In the genomic region with DNA sequence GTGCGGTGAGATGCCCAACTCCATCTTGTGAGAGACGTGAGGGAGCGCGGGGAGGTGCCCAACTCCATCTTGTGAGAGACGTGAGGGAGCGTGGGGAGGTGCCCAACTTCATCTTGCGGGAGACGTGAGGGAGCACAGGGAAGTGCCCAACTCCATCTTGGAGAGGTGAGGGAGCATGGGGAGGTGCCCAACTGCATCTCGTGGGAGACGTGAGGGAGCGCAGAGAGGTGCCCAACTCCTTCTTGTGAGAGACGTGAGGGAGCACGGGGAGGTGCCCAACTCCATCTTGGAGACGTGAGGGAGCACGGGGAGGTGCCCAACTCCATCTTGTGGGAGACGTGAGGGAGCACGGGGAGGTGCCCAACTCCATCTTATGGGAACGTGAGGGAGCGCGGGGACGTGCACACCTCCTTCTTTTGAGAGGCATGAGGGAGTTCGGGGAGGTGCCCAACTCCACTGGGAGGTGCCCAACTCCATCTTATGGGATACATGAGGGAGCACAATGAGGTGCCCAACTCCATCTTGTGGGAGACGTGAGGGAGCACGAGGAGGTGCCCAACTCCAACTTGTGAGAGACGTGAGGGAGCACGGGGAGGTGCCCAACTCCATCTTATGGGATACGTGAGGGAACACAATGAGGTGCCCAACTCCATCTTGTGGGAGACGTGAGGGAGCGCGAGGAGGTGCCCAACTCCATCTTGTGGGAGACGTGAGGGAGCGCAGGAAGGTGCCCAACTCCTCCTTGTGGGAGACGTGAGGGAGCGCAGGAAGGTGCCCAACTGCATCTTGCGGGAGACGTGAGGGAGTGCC, we compare ENCODE assay signal across 13 cellular contexts.
A peak's percentile ranks its signal among the peaks of the same experiment; 100 is the strongest.
DNase-seq lines count a peak whose midpoint lies in the region; TF ChIP-seq lines count a peak whose summit lies in the region.
"Had no signal": no experiment of that assay in that cellular context is flagged by ENCODE, and none has a peak within 500 bp of the region (broad histone marks: within the 10 kb centered on the region; RNA-seq: fewer than 3 reads in every experiment).

No MANE protein-coding gene starts in this region.

- H3K4me1 Mint-ChIP-seq in activated CD4-positive, alpha-beta memory T cell treated with anti-CD3 and anti-CD28 coated beads for 36 hours (ENCODE audit: low read depth): no peaks in the 10 kb centered on the region
- no peaks in the 10 kb centered on the region for H3K4me1 Mint-ChIP-seq in activated CD4-positive, alpha-beta memory T cell treated with anti-CD3 and anti-CD28 coated beads, Interleukin-2, amount 10 ng/mL, durations not matched to agents 7 days and 5 days
- H3K4me1 Mint-ChIP-seq in H9: no peaks in the 10 kb centered on the region

- no peaks in the 10 kb centered on the region for H3K27me3 ChIP-seq in H9 (ENCODE audit: insufficient read depth, low read length)
- H3K27me3 ChIP-seq in trophoblast cell (ENCODE audit: insufficient read depth, low read length): no peaks in the 10 kb centered on the region
- no peaks in the 10 kb centered on the region for H3K27me3 ChIP-seq in prostate gland (replicated peaks; ENCODE audit: insufficient read depth)

- no peaks in the 10 kb centered on the region for H3K36me3 Mint-ChIP-seq in activated CD4-positive, alpha-beta memory T cell treated with anti-CD3 and anti-CD28 coated beads for 36 hours
- H3K36me3 Mint-ChIP-seq in activated CD4-positive, alpha-beta memory T cell treated with anti-CD3 and anti-CD28 coated beads, Interleukin-2, amount 10 ng/mL, durations not matched to agents 7 days and 5 days (ENCODE audit: low read depth): no peaks in the 10 kb centered on the region
- H3K36me3 Mint-ChIP-seq in H9 (ENCODE audit: insufficient read depth in 1 of 3, low read depth in 3 of 3): peaks cover 15 to 50% (median 21%) of the 10 kb centered on the region in 3 experiments

- H3K23me2 ChIP-seq in H9 (ENCODE audit: insufficient read length, low read depth, low read length, poor library complexity, severe bottlenecking): no peaks in the 10 kb centered on the region

- no peak overlapping the region for H2BK12ac ChIP-seq in H9 (ENCODE audit: insufficient read length, low read depth, low read length)
- no peak overlapping the region for H2BK12ac ChIP-seq in trophoblast cell (ENCODE audit: low read length)

- no peak overlapping the region for H3K56ac ChIP-seq in H9 (ENCODE audit: insufficient read length, low read depth, low read length)

- H3K27ac ChIP-seq in H9 (ENCODE audit: insufficient read length, low read depth, low read length): no peak overlapping the region
- no peak overlapping the region for H3K27ac ChIP-seq in trophoblast cell (ENCODE audit: low read depth, low read length)
- no peak overlapping the region for H3K27ac ChIP-seq in prostate gland
- H3K27ac ChIP-seq: HL-60 had no signal

- no peak overlapping the region for H3K18ac ChIP-seq in H9 (ENCODE audit: insufficient read length, low read depth, low read length)
- no peak overlapping the region for H3K18ac ChIP-seq in trophoblast cell (ENCODE audit: low read length)

- H2BK15ac ChIP-seq in H9 (ENCODE audit: low read depth, low read length): no peak overlapping the region

- no peaks in the 10 kb centered on the region for H3K36me3 ChIP-seq in trophoblast cell (ENCODE audit: control insufficient read depth in 1 of 2, insufficient read depth in 2 of 2, low read length in 2 of 2)
- no peaks in the 10 kb centered on the region for H3K36me3 ChIP-seq in prostate gland

- no peaks in the 10 kb centered on the region for H3K9me3 Mint-ChIP-seq in activated CD4-positive, alpha-beta memory T cell treated with anti-CD3 and anti-CD28 coated beads for 36 hours
- H3K9me3 Mint-ChIP-seq in activated CD4-positive, alpha-beta memory T cell treated with anti-CD3 and anti-CD28 coated beads, Interleukin-2, amount 10 ng/mL, durations not matched to agents 7 days and 5 days: no peaks in the 10 kb centered on the region
- peaks cover 29 to 82% of the 10 kb centered on the region in 2 experiments for H3K9me3 Mint-ChIP-seq in H9

- H4K5ac ChIP-seq in H9 (ENCODE audit: insufficient read length, low read depth, low read length): no peak overlapping the region

- POLR2A ChIA-PET in activated CD4-positive, alpha-beta memory T cell treated with anti-CD3 and anti-CD28 coated beads for 36 hours (lab: Charles Lee): no interaction called here
- POLR2A ChIA-PET in activated CD4-positive, alpha-beta memory T cell treated with anti-CD3 and anti-CD28 coated beads, Interleukin-2, amount 10 ng/mL, durations not matched to agents 7 days and 5 days (lab: Charles Lee): no interaction called here
- POLR2A ChIA-PET in GM10248 (lab: Yijun Ruan, JAX): no interaction called here

- no peaks in the 10 kb centered on the region for H3K79me2 ChIP-seq in H9 (ENCODE audit: insufficient read depth, low read length)
- H3K79me2 ChIP-seq in trophoblast cell (ENCODE audit: control insufficient read depth, insufficient read depth, low read length, poor library complexity): no peaks in the 10 kb centered on the region

- H3K4me3 ChIP-seq in trophoblast cell (ENCODE audit: low read depth, low read length) (peak overlapping the region; percentile 34), prostate gland (no peak overlapping the region)

- no peak overlapping the region for H2AFZ ChIP-seq in H9 (ENCODE audit: low read length)
- no peak overlapping the region for H2AFZ ChIP-seq in trophoblast cell (ENCODE audit: insufficient read depth, low read length, poor library complexity)

- intact Hi-C loops in activated CD4-positive, alpha-beta memory T cell treated with anti-CD3 and anti-CD28 coated beads for 36 hours (cut with micrococcal nuclease): no loop called here
- intact Hi-C loops in prostate gland (cut with DNase I): no loop called here

- H3K79me1 ChIP-seq in H9 (ENCODE audit: insufficient read depth, low read depth, low read length, poor library complexity, severe bottlenecking) (no peaks in the 10 kb centered on the region), trophoblast cell (ENCODE audit: low read length) (no peaks in the 10 kb centered on the region)

- no peak for TF ChIP-seq CTCF in H9 (conservative IDR thresholded peaks at IDR 0.05)
- no peak for TF ChIP-seq CTCF in GM10248 (IDR thresholded peaks at IDR 0.05; ENCODE audit: control extremely low read depth, extremely low read depth, low read depth, missing control alignments)
- no peak for TF ChIP-seq CTCF in prostate gland (IDR thresholded peaks at IDR 0.05)

- peaks cover 2% of the 10 kb centered on the region for H3K27me3 Mint-ChIP-seq in activated CD4-positive, alpha-beta memory T cell treated with anti-CD3 and anti-CD28 coated beads for 36 hours
- H3K27me3 Mint-ChIP-seq in activated CD4-positive, alpha-beta memory T cell treated with anti-CD3 and anti-CD28 coated beads, Interleukin-2, amount 10 ng/mL, durations not matched to agents 7 days and 5 days: no peaks in the 10 kb centered on the region
- peaks cover 13% of the 10 kb centered on the region for H3K27me3 Mint-ChIP-seq in H9 (ENCODE audit: low read depth)

- peak; percentile 3 for DNase-seq in activated CD4-positive, alpha-beta memory T cell treated with anti-CD3 and anti-CD28 coated beads for 36 hours
- DNase-seq in activated CD4-positive, alpha-beta memory T cell treated with anti-CD3 and anti-CD28 coated beads, Interleukin-2, amount 10 ng/mL, durations not matched to agents 7 days and 5 days: no peak
- DNase-seq in H9 (peak; percentile 20), ecto neural progenitor cell (ENCODE audit: low spot score) (peak; percentile 29), trophoblast cell (no peak), GM10248 (ENCODE audit: extremely low spot score) (no peak), prostate gland (ENCODE audit: low spot score) (no peak), NCI-H1105 (lab: John Stamatoyannopoulos, UW) (no peak)
- DNase-seq: DMS153, EL, NCI-H345, Right ventricle myocardium superior had no signal

- H2BK20ac ChIP-seq in H9 (ENCODE audit: low read depth, low read length, poor library complexity, severe bottlenecking): no peak overlapping the region

- H3K9ac ChIP-seq in H9 (ENCODE audit: extremely low read depth, insufficient read length, low read length) (no peak overlapping the region), trophoblast cell (ENCODE audit: low read length) (no peak overlapping the region)

- H2BK5ac ChIP-seq in H9 (ENCODE audit: insufficient read length, low read length) (no peak overlapping the region), trophoblast cell (ENCODE audit: low read depth, low read length, poor library complexity) (no peak overlapping the region)

- WGBS in H9 (ENCODE audit: extremely low coverage, insufficient read length, low lambda C conversion rate): no CpG with 5 or more reads among the region's 36 CpGs
- no CpG with 5 or more reads among the region's 36 CpGs for WGBS in trophoblast cell (ENCODE audit: extremely low coverage, insufficient coverage, insufficient read length)
- 87% methylated on average over 36 of the region's 36 CpGs for WGBS in prostate gland

- H2AK5ac ChIP-seq in H9 (ENCODE audit: insufficient read length, low read length) (no peak overlapping the region), trophoblast cell (ENCODE audit: low read length) (no peak overlapping the region)

- H4K91ac ChIP-seq in H9 (ENCODE audit: insufficient read length, low read depth, low read length) (no peak overlapping the region), trophoblast cell (ENCODE audit: low read depth, low read length) (no peak overlapping the region)

- H4K8ac ChIP-seq in H9 (replicated peaks; ENCODE audit: insufficient read length, low read depth, low read length) (no peak overlapping the region), trophoblast cell (ENCODE audit: low read depth, low read length) (no peak overlapping the region)

- no peak overlapping the region for H3K4ac ChIP-seq in H9 (ENCODE audit: low read depth, low read length)
- no peak overlapping the region for H3K4ac ChIP-seq in trophoblast cell (ENCODE audit: low read depth, low read length)

- CTCF ChIA-PET in activated CD4-positive, alpha-beta memory T cell treated with anti-CD3 and anti-CD28 coated beads for 36 hours (lab: Charles Lee): no interaction called here
- CTCF ChIA-PET in activated CD4-positive, alpha-beta memory T cell treated with anti-CD3 and anti-CD28 coated beads, Interleukin-2, amount 10 ng/mL, durations not matched to agents 7 days and 5 days (lab: Charles Lee): no interaction called here
- CTCF ChIA-PET in GM10248 (lab: Yijun Ruan, JAX): no interaction called here

- H3K27ac Mint-ChIP-seq in activated CD4-positive, alpha-beta memory T cell treated with anti-CD3 and anti-CD28 coated beads for 36 hours: no peak overlapping the region
- H3K27ac Mint-ChIP-seq in activated CD4-positive, alpha-beta memory T cell treated with anti-CD3 and anti-CD28 coated beads, Interleukin-2, amount 10 ng/mL, durations not matched to agents 7 days and 5 days: no peak overlapping the region
- H3K27ac Mint-ChIP-seq in H9: peak overlapping the region in 1 of 3 experiments; percentile 57; a peak in 1 of 7 replicates

- H3K23ac ChIP-seq in H9 (ENCODE audit: insufficient read length, low read depth, low read length) (no peak overlapping the region), trophoblast cell (ENCODE audit: low read length) (no peak overlapping the region)

- H3K14ac ChIP-seq in H9 (ENCODE audit: insufficient read depth, low read length): no peak overlapping the region
- H3K14ac ChIP-seq in trophoblast cell (ENCODE audit: low read length): no peak overlapping the region

- H3T11ph ChIP-seq in H9 (ENCODE audit: low read length): no peak overlapping the region

- H3K4me1 ChIP-seq in H9 (ENCODE audit: insufficient read depth, low read length) (no peaks in the 10 kb centered on the region), trophoblast cell (ENCODE audit: control insufficient read depth in 1 of 2, insufficient read depth in 2 of 2, low read length in 2 of 2) (no peaks in the 10 kb centered on the region), prostate gland (replicated peaks) (no peaks in the 10 kb centered on the region)

- no peaks in the 10 kb centered on the region for H4K20me1 ChIP-seq in H9 (ENCODE audit: control insufficient read depth, insufficient read depth, insufficient read length)

- no peak for TF ChIP-seq POLR2A in prostate gland (IDR thresholded peaks at IDR 0.05)

- no peak overlapping the region for H4K12ac ChIP-seq in trophoblast cell (ENCODE audit: low read depth, low read length)

- H2BK120ac ChIP-seq in H9 (ENCODE audit: low read depth, low read length, poor library complexity, severe bottlenecking): no peak overlapping the region
- no peak overlapping the region for H2BK120ac ChIP-seq in trophoblast cell (ENCODE audit: insufficient read depth, low read length, poor library complexity)

- H3K9me3 ChIP-seq in H9 (ENCODE audit: control insufficient read depth, low read depth, low read length): peaks cover 8% of the 10 kb centered on the region
- peaks cover 58% of the 10 kb centered on the region for H3K9me3 ChIP-seq in trophoblast cell (ENCODE audit: insufficient read depth, low read depth, low read length)
- H3K9me3 ChIP-seq in prostate gland: no peaks in the 10 kb centered on the region

- H3K4me2 ChIP-seq in H9 (ENCODE audit: insufficient read depth, insufficient read length, low read length) (no peak overlapping the region), trophoblast cell (ENCODE audit: low read length) (no peak overlapping the region)

- no peak overlapping the region for H3K4me3 Mint-ChIP-seq in activated CD4-positive, alpha-beta memory T cell treated with anti-CD3 and anti-CD28 coated beads for 36 hours
- no peak overlapping the region for H3K4me3 Mint-ChIP-seq in activated CD4-positive, alpha-beta memory T cell treated with anti-CD3 and anti-CD28 coated beads, Interleukin-2, amount 10 ng/mL, durations not matched to agents 7 days and 5 days
- no peak overlapping the region for H3K4me3 Mint-ChIP-seq in H9

Comparison
In these comparisons a context has a peak if more than half of its experiments do, and no peak if none do; other contexts are left out.
1. DNase-seq: peak in activated CD4-positive, alpha-beta memory T cell treated with anti-CD3 and anti-CD28 coated beads for 36 hours (single experiment), H9 (single experiment) and ecto neural progenitor cell (single experiment); none in activated CD4-positive, alpha-beta memory T cell treated with anti-CD3 and anti-CD28 coated beads, Interleukin-2, amount 10 ng/mL, durations not matched to agents 7 days and 5 days (single experiment), trophoblast cell (0 of 2), GM10248 (single experiment), prostate gland (single experiment) and NCI-H1105 (single experiment).